Comparison of ENCODE assay signal across 23 cellular contexts in the genomic region with DNA sequence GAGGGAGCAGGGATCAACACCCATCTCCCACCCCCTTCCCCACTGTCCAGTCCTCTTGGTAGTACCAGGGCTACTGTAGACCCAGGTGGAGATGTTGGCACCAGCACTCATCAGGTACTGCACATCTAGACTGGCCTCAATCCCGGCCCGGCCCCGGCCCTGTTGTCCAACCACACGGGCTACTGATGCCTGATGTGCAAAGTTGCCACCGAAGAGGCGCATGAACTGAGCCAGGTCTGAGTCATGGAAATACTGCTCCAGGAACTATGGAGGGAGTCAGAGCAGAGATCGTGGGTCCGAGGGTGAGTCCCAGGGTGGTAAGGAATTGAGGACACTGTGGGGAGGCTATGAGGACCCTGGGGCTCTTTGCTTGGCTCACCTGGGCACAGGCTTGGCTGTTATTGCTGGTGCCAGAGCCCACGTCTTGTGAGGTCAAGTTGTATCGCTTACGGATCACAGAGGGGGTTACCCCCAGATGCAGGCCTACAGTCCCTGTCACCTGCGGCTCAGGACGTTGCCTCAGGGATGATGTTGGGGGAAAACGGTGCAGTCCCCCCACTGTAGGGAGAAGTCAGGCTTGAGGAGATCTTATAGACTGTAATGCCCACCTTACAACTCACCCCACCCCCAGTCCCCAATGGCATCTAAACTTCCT. TPM values are rescaled to one million over a fixed set of nuclear protein-coding genes. Genes with fewer than 3 reads are reported as not detected.
A peak's percentile ranks its signal among the peaks of the same experiment; 100 is the strongest.
DNase-seq lines count a peak whose midpoint lies in the region; ATAC-seq and TF ChIP-seq lines count a peak whose summit lies in the region.
"Had no signal": no experiment of that assay in that cellular context is flagged by ENCODE, and none has a peak within 500 bp of the region (broad histone marks: within the 10 kb centered on the region; RNA-seq: fewer than 3 reads in every experiment).

No MANE protein-coding gene starts in this region.

- peaks cover 9% of the 10 kb centered on the region for H3K4me1 Mint-ChIP-seq in activated T-cell treated with anti-CD3 and anti-CD28 coated beads, Interleukin-2, amount 50 U/mL, for 4 hours (ENCODE audit: low read depth)
- H3K4me1 Mint-ChIP-seq in activated B cell treated with CpG ODN at 0.5 μM for 24 hours (peaks cover 7% of the 10 kb centered on the region), naive B cell (peaks cover 0 to 19% (median 4%) of the 10 kb centered on the region in 3 donors)

- POLR2A ChIA-PET in activated B cell treated with CpG ODN at 0.5 μM for 24 hours (lab: Charles Lee): interaction anchor here (3.5 kb wide), 1 partner anchor 13 kb away, joined by 69 read pairs; a partner anchor contains a TSS

- intact Hi-C loops in activated B cell treated with CpG ODN at 0.5 μM for 24 hours (cut with micrococcal nuclease): no loop called here

- no peak for DNase-seq in activated T-cell treated with anti-CD3 and anti-CD28 coated beads, Interleukin-2, amount 50 U/mL, for 4 hours
- DNase-seq in activated T-cell treated with anti-CD3 and anti-CD28 coated beads, Interleukin-2, amount 50 U/mL, for 1 hour: no peak
- DNase-seq in activated B cell treated with CpG ODN at 0.5 μM for 24 hours (peak; percentile 10), naive B cell (no peak), HT-29 (ENCODE audit: low spot score) (no peak)
- DNase-seq: activated CD4-positive, alpha-beta T cell treated with anti-CD3 and anti-CD28 coated beads, Interleukin-2, amount 50 U/mL, for 1 hour; activated T-cell treated with anti-CD3 and anti-CD28 coated beads for 4 hours; cortex of kidney; DMS53; head of caudate nucleus; NCI-H2171 treated with DMSO at 0.1 percent for 48 hours; NCI-H774; retina; Right ventricle myocardium superior; stimulated activated CD4-positive, alpha-beta T cell treated with anti-CD3 and anti-CD28 coated beads, Interleukin-4, amount 100 ng/mL, for 4 hours; SW 1271 had no signal

- TF ChIP-seq CTCF in activated B cell treated with CpG ODN at 0.5 μM for 24 hours (IDR thresholded peaks at IDR 0.05): no peak

- H3K4me3 ChIP-seq in stomach smooth muscle (ENCODE audit: low read length in 2 of 2): no peak overlapping the region
- H3K4me3 ChIP-seq: K562 had no signal

- H3K27me3 Mint-ChIP-seq in activated T-cell treated with anti-CD3 and anti-CD28 coated beads, Interleukin-2, amount 50 U/mL, for 4 hours (ENCODE audit: low read depth): no peaks in the 10 kb centered on the region
- H3K27me3 Mint-ChIP-seq in activated B cell treated with CpG ODN at 0.5 μM for 24 hours: no peaks in the 10 kb centered on the region
- H3K27me3 Mint-ChIP-seq in naive B cell: no peaks in the 10 kb centered on the region

- peaks cover 13% of the 10 kb centered on the region for H3K36me3 Mint-ChIP-seq in activated T-cell treated with anti-CD3 and anti-CD28 coated beads, Interleukin-2, amount 50 U/mL, for 4 hours (ENCODE audit: insufficient read depth)
- H3K36me3 Mint-ChIP-seq in activated B cell treated with CpG ODN at 0.5 μM for 24 hours (ENCODE audit: low read depth): peaks cover 8% of the 10 kb centered on the region
- no peaks in the 10 kb centered on the region for H3K36me3 Mint-ChIP-seq in naive B cell
- H3K36me3 Mint-ChIP-seq: CD14-positive monocyte had no signal

- ATAC-seq in activated T-cell treated with anti-CD3 and anti-CD28 coated beads, Interleukin-2, amount 50 U/mL, for 4 hours: no peak
- ATAC-seq in activated B cell treated with CpG ODN at 0.5 μM for 24 hours (ENCODE audit: low read depth): no peak
- ATAC-seq in naive B cell (ENCODE audit: low read depth in 2 of 2): no peak
- ATAC-seq in GM18498 (IDR thresholded peaks at IDR 0.05; ENCODE audit: unreplicated experiment): no peak
- no peak for ATAC-seq in HG02840 (IDR thresholded peaks at IDR 0.05; ENCODE audit: low FRiP score, unreplicated experiment)
- ATAC-seq: K562, left lobe of liver had no signal

- H3K27ac ChIP-seq in stomach smooth muscle (ENCODE audit: low read length): peak overlapping the region; percentile 31

- H3K9me3 Mint-ChIP-seq in activated T-cell treated with anti-CD3 and anti-CD28 coated beads, Interleukin-2, amount 50 U/mL, for 4 hours: no peaks in the 10 kb centered on the region
- H3K9me3 Mint-ChIP-seq in activated B cell treated with CpG ODN at 0.5 μM for 24 hours (no peaks in the 10 kb centered on the region), naive B cell (no peaks in the 10 kb centered on the region)
- H3K9me3 Mint-ChIP-seq: CD14-positive monocyte had no signal

- H3K9me3 ChIP-seq in stomach smooth muscle (ENCODE audit: control insufficient read depth in 2 of 2, low read length in 2 of 2): no peaks in the 10 kb centered on the region
- H3K9me3 ChIP-seq: breast epithelium had no signal

- no peak overlapping the region for H3K9ac ChIP-seq in stomach smooth muscle (ENCODE audit: low read length in 2 of 2)

- peak overlapping the region; percentile 24 for H3K4me3 Mint-ChIP-seq in activated T-cell treated with anti-CD3 and anti-CD28 coated beads, Interleukin-2, amount 50 U/mL, for 4 hours
- H3K4me3 Mint-ChIP-seq in activated B cell treated with CpG ODN at 0.5 μM for 24 hours (peak overlapping the region; percentile 12), naive B cell (peak overlapping the region in 7 of 8 donors; percentile 5 to 39 (median 23))

- peaks cover 22 to 23% of the 10 kb centered on the region in 2 donors for H3K36me3 ChIP-seq in stomach smooth muscle (ENCODE audit: control insufficient read depth in 2 of 2, insufficient read depth in 2 of 2, low read length in 2 of 2)
- H3K36me3 ChIP-seq: breast epithelium had no signal

- H3K27me3 ChIP-seq in stomach smooth muscle (ENCODE audit: control insufficient read depth in 1 of 2, insufficient read depth in 2 of 2, low read length in 2 of 2): no peaks in the 10 kb centered on the region
- H3K27me3 ChIP-seq: breast epithelium had no signal

- CTCF ChIA-PET in activated B cell treated with CpG ODN at 0.5 μM for 24 hours (lab: Charles Lee): interaction anchor here (1.8 to 3.0 kb wide), 2 partner anchors 51 to 139 kb away, joined by 5 to 26 read pairs; no protein-coding TSS in a partner anchor

- H3K27ac Mint-ChIP-seq in activated B cell treated with CpG ODN at 0.5 μM for 24 hours (peak overlapping the region; percentile 51), naive B cell (peak overlapping the region in 2 of 6 donors; percentile 47 to 76)

- H3K4me1 ChIP-seq in stomach smooth muscle (ENCODE audit: control insufficient read depth, insufficient read depth, low read length): peaks cover 45% of the 10 kb centered on the region
- H3K4me1 ChIP-seq: breast epithelium had no signal

RNA-seq across cellular contexts. Expression of a gene that starts 2.5 kb away (rescaled TPM):
- total RNA-seq in activated T-cell treated with anti-CD3 and anti-CD28 coated beads, Interleukin-2, amount 50 U/mL, for 4 hours: 10 to 100 TPM; 25.4 to 35.6 (median 27.3) TPM
- 98.2 and 123 TPM in 2 replicates for total RNA-seq in activated B cell treated with CpG ODN at 0.5 μM for 24 hours
- 100 to 1,000 TPM; 146 to 198 (median 176) TPM for polyA plus RNA-seq in naive B cell (ENCODE audit: low read depth in 6 of 6)
- 40.7 and 52.3 TPM in 2 replicates for total RNA-seq in HT-29 (2014; rRNA removed; shearing (Covaris generic))

RNA-seq across cellular contexts. Expression of a gene that starts 4.7 kb away (rescaled TPM):
- total RNA-seq in activated T-cell treated with anti-CD3 and anti-CD28 coated beads, Interleukin-2, amount 50 U/mL, for 4 hours: 100 to 1,000 TPM; 163 to 191 (median 188) TPM
- 149 and 154 TPM in 2 replicates for total RNA-seq in activated B cell treated with CpG ODN at 0.5 μM for 24 hours
- 100 to 1,000 TPM; 203 to 344 (median 273) TPM for polyA plus RNA-seq in naive B cell (ENCODE audit: low read depth in 6 of 6)
- total RNA-seq in HT-29 (2014; rRNA removed; shearing (Covaris generic)): 189 and 243 TPM in 2 replicates

RNA-seq across cellular contexts. Expression of a gene that starts 13.1 kb away (rescaled TPM):
- total RNA-seq in activated T-cell treated with anti-CD3 and anti-CD28 coated beads, Interleukin-2, amount 50 U/mL, for 4 hours: 10 to 100 TPM; 38.6 to 48.9 (median 45.0) TPM
- total RNA-seq in activated B cell treated with CpG ODN at 0.5 μM for 24 hours: 113 and 128 TPM in 2 replicates
- 10 to 100 TPM; 49.8 to 87.8 (median 73.8) TPM for polyA plus RNA-seq in naive B cell (ENCODE audit: low read depth in 6 of 6)
- total RNA-seq in HT-29 (2014; rRNA removed; shearing (Covaris generic)): 150 and 151 TPM in 2 replicates

RNA-seq across cellular contexts. Expression of a gene that starts 13.3 kb away (rescaled TPM):
- total RNA-seq in activated T-cell treated with anti-CD3 and anti-CD28 coated beads, Interleukin-2, amount 50 U/mL, for 4 hours: 10 to 100 TPM; 37.8 to 48.2 (median 41.4) TPM
- 29.1 and 30.5 TPM in 2 replicates for total RNA-seq in activated B cell treated with CpG ODN at 0.5 μM for 24 hours
- 10 to 100 TPM; 13.7 to 33.8 (median 18.6) TPM for polyA plus RNA-seq in naive B cell (ENCODE audit: low read depth in 6 of 6)
- total RNA-seq in HT-29 (2014; rRNA removed; shearing (Covaris generic)): 21.4 TPM in 2 replicates

RNA-seq across cellular contexts. Expression of a gene that starts 38.9 kb away (rescaled TPM):
- total RNA-seq in activated T-cell treated with anti-CD3 and anti-CD28 coated beads, Interleukin-2, amount 50 U/mL, for 4 hours: under 1 TPM; 0.28 to 0.40 (median 0.33) TPM
- total RNA-seq in activated B cell treated with CpG ODN at 0.5 μM for 24 hours: 0.17 and 0.22 TPM in 2 replicates
- polyA plus RNA-seq in naive B cell (ENCODE audit: low read depth in 6 of 6): under 1 TPM in 5 of 6 donors, not detected in 1; 0.07 to 0.85 (median 0.19) TPM
- total RNA-seq in HT-29 (2014; rRNA removed; shearing (Covaris generic)): 0.05 and 0.18 TPM in 2 replicates
